Comparison of ENCODE assay signal across 27 cellular contexts in the genomic region with DNA sequence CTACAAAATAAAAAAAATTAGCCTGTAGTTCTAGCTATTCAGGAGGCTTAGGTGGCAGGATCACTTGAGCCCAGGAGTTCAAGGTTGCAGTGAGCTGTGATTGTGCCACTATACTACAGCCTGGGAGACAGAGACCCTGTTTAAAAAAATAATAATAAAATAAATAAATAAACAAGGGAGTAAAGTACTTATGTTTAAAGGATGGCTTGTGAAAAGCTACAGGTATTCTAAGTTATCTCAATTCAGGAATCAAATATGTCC.
"Had no signal": no experiment of that assay in that cellular context is flagged by ENCODE, and none has a peak within 500 bp of the region (broad histone marks: within the 10 kb centered on the region; RNA-seq: fewer than 3 reads in every experiment).

No MANE protein-coding gene starts in this region.

- H3K27me3 ChIP-seq: dorsolateral prefrontal cortex, foreskin keratinocyte, gastroesophageal sphincter, heart left ventricle, hepatocyte, left lung, ovary, spleen, suprapubic skin, vagina had no signal

- H3K9me3 Mint-ChIP-seq: naive thymus-derived CD8-positive, alpha-beta T cell; nephron progenitor cell; stimulated activated naive B cell treated with anti-CD40 and anti-IgM and Interleukin-4, amounts not matched to agents 10 μg/mL and 1 μg/mL and 100 μg/mL, for 72 hours; stimulated activated naive CD8-positive, alpha-beta T cell treated with anti-CD3 and anti-CD28 coated beads, Interleukin-15, amount 100 ng/mL, for 72 hours had no signal

- H3K27ac ChIP-seq: epithelial cell of prostate, foreskin keratinocyte, gastroesophageal sphincter, heart left ventricle, hepatocyte, left lung, ovary, psoas muscle, skin epidermis, spleen, suprapubic skin, vagina had no signal

- H3K27ac Mint-ChIP-seq: naive thymus-derived CD8-positive, alpha-beta T cell; stimulated activated naive B cell treated with anti-CD40 and anti-IgM and Interleukin-4, amounts not matched to agents 10 μg/mL and 1 μg/mL and 100 μg/mL, for 72 hours; stimulated activated naive CD8-positive, alpha-beta T cell treated with anti-CD3 and anti-CD28 coated beads, Interleukin-15, amount 100 ng/mL, for 72 hours had no signal

- DNase-seq: cortex of kidney; dorsolateral prefrontal cortex; effector CD4-positive, alpha-beta T cell; foreskin keratinocyte; heart left ventricle; kidney; left lung; mesendoderm; midbrain; naive thymus-derived CD8-positive, alpha-beta T cell; nephron progenitor cell; nucleus accumbens; ovary; posterior cingulate gyrus; psoas muscle; right cardiac atrium; spleen; stimulated activated CD4-positive, alpha-beta T cell treated with anti-CD3 and anti-CD28 coated beads, Interleukin-4, amount 100 ng/mL, for 4 hours; stimulated activated naive B cell treated with anti-CD40 and anti-IgM and Interleukin-4, amounts not matched to agents 10 μg/mL and 1 μg/mL and 100 μg/mL, for 72 hours; stimulated activated naive CD8-positive, alpha-beta T cell treated with anti-CD3 and anti-CD28 coated beads, Interleukin-15, amount 100 ng/mL, for 72 hours had no signal

- H3K4me1 Mint-ChIP-seq: naive thymus-derived CD8-positive, alpha-beta T cell; nephron progenitor cell had no signal

- H3K27me3 Mint-ChIP-seq: naive thymus-derived CD8-positive, alpha-beta T cell; stimulated activated naive B cell treated with anti-CD40 and anti-IgM and Interleukin-4, amounts not matched to agents 10 μg/mL and 1 μg/mL and 100 μg/mL, for 72 hours; stimulated activated naive CD8-positive, alpha-beta T cell treated with anti-CD3 and anti-CD28 coated beads, Interleukin-15, amount 100 ng/mL, for 72 hours had no signal

- H3K4me3 Mint-ChIP-seq: naive thymus-derived CD8-positive, alpha-beta T cell; nephron progenitor cell; stimulated activated naive B cell treated with anti-CD40 and anti-IgM and Interleukin-4, amounts not matched to agents 10 μg/mL and 1 μg/mL and 100 μg/mL, for 72 hours; stimulated activated naive CD8-positive, alpha-beta T cell treated with anti-CD3 and anti-CD28 coated beads, Interleukin-15, amount 100 ng/mL, for 72 hours had no signal

- H3K9me3 ChIP-seq: gastroesophageal sphincter, heart left ventricle, left lung, ovary, psoas muscle, spleen, suprapubic skin, vagina had no signal

- H3K4me3 ChIP-seq: dorsolateral prefrontal cortex, gastroesophageal sphincter, heart left ventricle, hepatocyte, left lung, ovary, psoas muscle, skin epidermis, spleen, suprapubic skin, vagina had no signal

- H3K36me3 ChIP-seq: ovary had no signal

- H3K4me1 ChIP-seq: gastroesophageal sphincter, heart left ventricle, left lung, spleen had no signal

- ATAC-seq: esophagus mucosa; foreskin keratinocyte; gastroesophageal sphincter; heart left ventricle; naive thymus-derived CD8-positive, alpha-beta T cell; psoas muscle; right cardiac atrium; stimulated activated naive B cell treated with anti-CD40 and anti-IgM and Interleukin-4, amounts not matched to agents 10 μg/mL and 1 μg/mL and 100 μg/mL, for 72 hours; stimulated activated naive CD8-positive, alpha-beta T cell treated with anti-CD3 and anti-CD28 coated beads, Interleukin-15, amount 100 ng/mL, for 72 hours had no signal
